Comparison of ENCODE assay signal across 27 cellular contexts in the genomic region with DNA sequence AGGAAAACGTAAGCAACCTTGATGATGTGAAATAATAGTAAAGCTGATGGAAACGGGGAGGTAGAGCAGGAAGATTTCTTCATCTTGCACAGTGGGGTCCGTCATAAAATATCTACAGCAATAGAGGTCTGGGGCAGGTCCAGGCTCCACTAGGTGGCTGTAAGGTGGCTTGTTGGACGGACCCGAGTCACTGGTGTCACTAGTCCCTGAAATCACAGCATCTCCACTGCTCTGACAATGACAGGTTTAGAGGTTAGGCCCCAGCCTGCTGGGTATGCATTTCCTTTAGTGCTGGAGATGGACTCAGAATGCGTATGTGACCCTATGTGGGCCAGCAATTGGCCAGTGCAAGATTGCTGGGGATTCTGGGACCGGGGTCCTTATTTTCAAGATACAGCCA. TPM values are rescaled to one million over a fixed set of nuclear protein-coding genes. Genes with fewer than 3 reads are reported as not detected.
"Had no signal": no experiment of that assay in that cellular context is flagged by ENCODE, and none has a peak within 500 bp of the region (broad histone marks: within the 10 kb centered on the region; RNA-seq: fewer than 3 reads in every experiment).

No MANE protein-coding gene starts in this region.

- DNase-seq: activated CD4-positive, alpha-beta memory T cell treated with anti-CD3 and anti-CD28 coated beads, Interleukin-2, amount 10 ng/mL, durations not matched to agents 7 days and 5 days; activated CD4-positive, alpha-beta T cell treated with anti-CD3 and anti-CD28 coated beads for 1 hour; activated CD4-positive, alpha-beta T cell treated with anti-CD3 and anti-CD28 coated beads for 36 hours; activated CD4-positive, alpha-beta T cell treated with anti-CD3 and anti-CD28 coated beads for 48 hours; activated CD4-positive, alpha-beta T cell treated with anti-CD3 and anti-CD28 coated beads, Interleukin-2, amount 10 ng/mL, durations not matched to agents 7 days and 5 days; activated CD4-positive, alpha-beta T cell treated with anti-CD3 and anti-CD28 coated beads, Interleukin-2, amount 50 U/mL, for 48 hours; activated CD4-positive, CD25-positive, alpha-beta regulatory T cell; activated CD8-positive, alpha-beta memory T cell treated with anti-CD3 and anti-CD28 coated beads for 24 hours; activated CD8-positive, alpha-beta memory T cell treated with anti-CD3 and anti-CD28 coated beads, Interleukin-2, amount 10 ng/mL, durations not matched to agents 7 days and 5 days; activated CD8-positive, alpha-beta memory T cell treated with anti-CD3 and anti-CD28 coated beads, Interleukin-2, amount 50 U/mL, for 48 hours; activated CD8-positive, alpha-beta T cell treated with anti-CD3 and anti-CD28 coated beads, Interleukin-2, amount 10 ng/mL, durations not matched to agents 7 days and 5 days; activated gamma-delta T cell; activated naive CD4-positive, alpha-beta T cell treated with anti-CD3 and anti-CD28 coated beads, Interleukin-2, amount 10 ng/mL, durations not matched to agents 7 days and 5 days; activated naive CD4-positive, alpha-beta T cell treated with Interleukin-2 at 50 U/mL for 16 hours; activated naive CD8-positive, alpha-beta T cell treated with anti-CD3 and anti-CD28 coated beads, Interleukin-2, amount 10 ng/mL, durations not matched to agents 7 days and 5 days; activated naive CD8-positive, alpha-beta T cell treated with anti-CD3 and anti-CD28 coated beads, Interleukin-2, amount 50 U/mL, for 24 hours; activated T-cell treated with anti-CD3 and anti-CD28 coated beads, Interleukin-2, amount 50 U/mL, for 24 hours; activated T-cell treated with anti-CD3 and anti-CD28 coated beads, Interleukin-2, amount 50 U/mL, for 48 hours; amygdala; anterior cingulate cortex; caudate nucleus; cerebellar nuclear complex; T-cell; T-helper 17 cell; T1000; WERI-Rb-1 had no signal

RNA-seq across cellular contexts. Expression of gene CLDN5, which starts 25.2 kb away (rescaled TPM):
- total RNA-seq: activated CD4-positive, alpha-beta T cell treated with anti-CD3 and anti-CD28 coated beads for 36 hours; activated CD8-positive, alpha-beta memory T cell treated with anti-CD3 and anti-CD28 coated beads, Interleukin-2, amount 10 ng/mL, durations not matched to agents 7 days and 5 days; activated CD8-positive, alpha-beta T cell treated with anti-CD3 and anti-CD28 coated beads, Interleukin-2, amount 10 ng/mL, durations not matched to agents 7 days and 5 days; activated naive CD8-positive, alpha-beta T cell treated with anti-CD3 and anti-CD28 coated beads, Interleukin-2, amount 10 ng/mL, durations not matched to agents 7 days and 5 days; chondrocyte had no signal
